ENCODE assay signal across 8 cellular contexts in genomic region chr5:178114325-178115135, GRCh38. TPM values are rescaled to one million over a fixed set of nuclear protein-coding genes. Genes with fewer than 3 reads are reported as not detected.
DNase-seq lines count a peak whose midpoint lies in the region; ATAC-seq, FAIRE-seq and TF ChIP-seq lines count a peak whose summit lies in the region.

No MANE protein-coding gene starts in this region.

- no peaks in the 10 kb centered on the region for H3K79me2 ChIP-seq in HepG2 (ENCODE audit: insufficient read depth, low read length)

- H3K9ac ChIP-seq in HepG2 (ENCODE audit: insufficient read depth, low read depth, low read length) = no peak overlapping the region

- ATAC-seq in body of pancreas (no peak), HepG2 (peak; percentile 33), GM19397 (IDR thresholded peaks at IDR 0.05; ENCODE audit: unreplicated experiment) (no peak), HG03135 (IDR thresholded peaks at IDR 0.05; ENCODE audit: unreplicated experiment) (no peak), GM19452 (IDR thresholded peaks at IDR 0.05; ENCODE audit: unreplicated experiment) (no peak)
- ATAC-seq in stimulated activated naive CD8-positive, alpha-beta T cell treated with anti-CD3 and anti-CD28 coated beads, Interleukin-15, amount 100 ng/mL, for 72 hours = peak; percentile 50

- intact Hi-C loops in body of pancreas (cut with DNase I) (no loop called here), HepG2 (cut with micrococcal nuclease; ENCODE audit: unreplicated experiment) (no loop called here)

- H3K9me3 ChIP-seq in body of pancreas (no peaks in the 10 kb centered on the region), HepG2 (ENCODE audit: low read length) (no peaks in the 10 kb centered on the region)

- no peak for TF ChIP-seq EP300 in HepG2 (IDR thresholded peaks at IDR 0.05; ENCODE audit: low read depth in 2 of 2, low read length in 2 of 2)
- no peak for TF ChIP-seq EP300 in HepG2 (CRISPR knock-in tag; IDR thresholded peaks at IDR 0.05; ENCODE audit: borderline replicate concordance)

- WGBS in body of pancreas, 2 donors = 13 to 20% methylated on average over 11 to 28 of the region's 28 CpGs
- 17% methylated on average over 10 of the region's 28 CpGs for WGBS in HepG2 (ENCODE audit: low lambda C conversion rate)

- H3K4me3 ChIP-seq in body of pancreas = no peak overlapping the region
- H3K4me3 ChIP-seq in HepG2 (replicated peaks in 1 of 3; ENCODE audit: insufficient read depth in 1 of 3, low read depth in 2 of 3, low read length in 3 of 3) = peak overlapping the region in 1 of 3 experiments; percentile 46; a peak in 1 of 6 replicates

- BruUV-seq in HepG2 (replicated peaks; lab: Mats Ljungman, UMichigan) = no TSS peak

- TF ChIP-seq CTCF in body of pancreas (IDR thresholded peaks at IDR 0.05) (no peak), HepG2 (CRISPR knock-in tag; IDR thresholded peaks at IDR 0.05) (no peak)

- DNase-seq in GM12891 (ENCODE audit: insufficient read length, low spot score) (no peak), RPMI8226 (peak; percentile 68), body of pancreas (peak in 3 of 4 donors; percentile 25 to 47 (median 40)), HepG2 (ENCODE audit: low spot score) (no peak)
- DNase-seq in stimulated activated naive CD8-positive, alpha-beta T cell treated with anti-CD3 and anti-CD28 coated beads, Interleukin-15, amount 100 ng/mL, for 72 hours = peak; percentile 48 to 58

- peaks cover 54% of the 10 kb centered on the region for H3K4me1 Mint-ChIP-seq in stimulated activated naive CD8-positive, alpha-beta T cell treated with anti-CD3 and anti-CD28 coated beads, Interleukin-15, amount 100 ng/mL, for 72 hours

- H3K36me3 ChIP-seq in body of pancreas (replicated peaks in 1 of 2; ENCODE audit: insufficient read depth in 1 of 2, low read depth in 2 of 2) (no peaks in the 10 kb centered on the region), HepG2 (replicated peaks in 1 of 2; ENCODE audit: control insufficient read depth in 1 of 2, insufficient read depth in 2 of 2, low read length in 2 of 2) (no peaks in the 10 kb centered on the region)

- no peak for TF ChIP-seq RAD21 in HepG2 (CRISPR knock-in tag; IDR thresholded peaks at IDR 0.05)

- no peaks in the 10 kb centered on the region for H3K27me3 Mint-ChIP-seq in stimulated activated naive CD8-positive, alpha-beta T cell treated with anti-CD3 and anti-CD28 coated beads, Interleukin-15, amount 100 ng/mL, for 72 hours

- TF ChIP-seq POLR2A in GM12891 (IDR thresholded peaks at IDR 0.05; ENCODE audit: low read depth, low read length) = no peak
- TF ChIP-seq POLR2A in body of pancreas (IDR thresholded peaks at IDR 0.05) = no peak
- TF ChIP-seq POLR2A in HepG2 (IDR thresholded peaks at IDR 0.05; ENCODE audit: insufficient read depth in 1 of 2, low read depth in 2 of 2, low read length in 2 of 2) = no peak

- in situ Hi-C loops in HepG2 (cut with HindIII; ENCODE audit: extremely low pct_ligation_motif_present, low pct_unique_long_range_greater_than_20kb) = no loop called here

- no peak overlapping the region for H3K27ac ChIP-seq in body of pancreas
- no peak overlapping the region for H3K27ac ChIP-seq in HepG2 (ENCODE audit: extremely low read length, insufficient read depth, low read length)

- H4K20me1 ChIP-seq in HepG2 (ENCODE audit: insufficient read depth, low read length) = no peaks in the 10 kb centered on the region

- H3K4me3 Mint-ChIP-seq in stimulated activated naive CD8-positive, alpha-beta T cell treated with anti-CD3 and anti-CD28 coated beads, Interleukin-15, amount 100 ng/mL, for 72 hours = peak overlapping the region; percentile 97 to 99

- FAIRE-seq in GM12891 (lab: Jason Lieb, UNC) (peak; percentile 77), HepG2 (lab: Jason Lieb, UNC) (no peak)

- H3K4me1 ChIP-seq in body of pancreas (peaks cover 15% of the 10 kb centered on the region), HepG2 (ENCODE audit: insufficient read depth, low read length) (peaks cover 15% of the 10 kb centered on the region)

- H2AFZ ChIP-seq in HepG2 (ENCODE audit: low read length) = no peak overlapping the region

- H3K27ac Mint-ChIP-seq in stimulated activated naive CD8-positive, alpha-beta T cell treated with anti-CD3 and anti-CD28 coated beads, Interleukin-15, amount 100 ng/mL, for 72 hours = peak overlapping the region; percentile 79 to 94

- POLR2A ChIA-PET in HepG2 (lab: Yijun Ruan, JAX) = no interaction called here

- CTCF ChIA-PET in HepG2 (lab: Yijun Ruan, JAX; ENCODE audit: low intra/inter-chr PET ratio, low total read pairs) = no interaction called here

- no peak overlapping the region for H3K4me2 ChIP-seq in HepG2 (ENCODE audit: low read depth, low read length)

- H3K27me3 ChIP-seq in body of pancreas = peaks cover 0 to 8% of the 10 kb centered on the region in 2 donors
- peaks cover 10 to 72% of the 10 kb centered on the region in 2 experiments for H3K27me3 ChIP-seq in HepG2 (ENCODE audit: control insufficient read depth in 1 of 2, insufficient read depth in 2 of 2, low read length in 2 of 2)

- no peaks in the 10 kb centered on the region for H3K9me3 Mint-ChIP-seq in stimulated activated naive CD8-positive, alpha-beta T cell treated with anti-CD3 and anti-CD28 coated beads, Interleukin-15, amount 100 ng/mL, for 72 hours

RNA-seq across cellular contexts. Expression of gene N4BP3, which starts 1.2 kb away (rescaled TPM):
- polyA plus RNA-seq in GM12891 (2012; ENCODE audit: low read depth, missing spikeins) = 3.8 TPM
- total RNA-seq in body of pancreas = 1 to 10 TPM in 1 of 2 donors, under 1 TPM in 1; 0.52 to 2.6 TPM
- total RNA-seq in HepG2 (2016; rRNA removed; fragmentation: Illumina TruSeq; extraction: Trizol) = not detected in 2 replicates
- not detected in 2 replicates for total RNA-seq in HepG2 (2016; cell fraction: cytosol; rRNA removed; fragmentation: Illumina TruSeq; extraction: Trizol; ENCODE audit: low read depth)
- total RNA-seq in HepG2 (2016; cell fraction: insoluble cytoplasmic fraction; rRNA removed; fragmentation: Illumina TruSeq; extraction: Trizol) = 0.02 TPM in 1 of 2 replicates, not detected in the other
- 0.03 TPM in 1 of 2 replicates, not detected in the other for total RNA-seq in HepG2 (2016; cell fraction: membrane; rRNA removed; fragmentation: Illumina TruSeq; extraction: Trizol)
- total RNA-seq in HepG2 (2016; cell fraction: nucleus; rRNA removed; fragmentation: Illumina TruSeq; extraction: Trizol) = not detected in 2 replicates
- 0.13 and 0.17 TPM in 2 replicates for polyA plus RNA-seq in HepG2 (2011; rRNA removed)
- 0.10 and 0.12 TPM in 2 replicates for polyA plus RNA-seq in HepG2 (2011; cell fraction: cytosol; rRNA removed)
- polyA plus RNA-seq in HepG2 (2011; cell fraction: nucleus; rRNA removed) = 0.42 and 0.43 TPM in 2 replicates
- 0.05 and 0.11 TPM in 2 replicates for polyA plus RNA-seq in HepG2 (2012)
- not detected in 2 replicates for polyA plus RNA-seq in HepG2 (2016; cell fraction: cytosol; fragmentation: Illumina TruSeq; extraction: Trizol; ENCODE audit: low read depth)
- not detected in 2 replicates for polyA plus RNA-seq in HepG2 (2016; cell fraction: insoluble cytoplasmic fraction; fragmentation: Illumina TruSeq; extraction: Trizol; ENCODE audit: low read depth)
- polyA plus RNA-seq in HepG2 (2016; cell fraction: membrane; fragmentation: Illumina TruSeq; extraction: Trizol; ENCODE audit: low read depth) = not detected in 2 replicates
- not detected in 2 replicates for polyA plus RNA-seq in HepG2 (2016; cell fraction: nucleus; fragmentation: Illumina TruSeq; extraction: Trizol; ENCODE audit: insufficient read depth, low read depth)
- 0.54 and 1.4 TPM in 2 replicates for polyA minus RNA-seq in HepG2 (2011; rRNA and poly(A)+ RNA removed; ENCODE audit: low replicate concordance)
- 0.20 TPM in 1 of 2 replicates, not detected in the other for polyA minus RNA-seq in HepG2 (2011; cell fraction: cytosol; rRNA and poly(A)+ RNA removed)
- polyA minus RNA-seq in HepG2 (2011; cell fraction: nucleus; rRNA and poly(A)+ RNA removed) = 0.26 and 0.62 TPM in 2 replicates

RNA-seq across cellular contexts. Expression of gene RMND5B, which starts 16.3 kb away (rescaled TPM):
- 21.7 TPM for polyA plus RNA-seq in GM12891 (2012; ENCODE audit: low read depth, missing spikeins)
- total RNA-seq in body of pancreas (10 to 100 TPM; 25.7 to 49.8 TPM), HepG2 (2016; rRNA removed; fragmentation: Illumina TruSeq; extraction: Trizol) (17.0 and 20.4 TPM in 2 replicates)
- total RNA-seq in HepG2 (2016; cell fraction: cytosol; rRNA removed; fragmentation: Illumina TruSeq; extraction: Trizol; ENCODE audit: low read depth) = 16.0 and 16.6 TPM in 2 replicates
- 15.7 and 18.0 TPM in 2 replicates for total RNA-seq in HepG2 (2016; cell fraction: insoluble cytoplasmic fraction; rRNA removed; fragmentation: Illumina TruSeq; extraction: Trizol)
- 32.2 and 33.7 TPM in 2 replicates for total RNA-seq in HepG2 (2016; cell fraction: membrane; rRNA removed; fragmentation: Illumina TruSeq; extraction: Trizol)
- total RNA-seq in HepG2 (2016; cell fraction: nucleus; rRNA removed; fragmentation: Illumina TruSeq; extraction: Trizol) = 12.1 and 14.2 TPM in 2 replicates
- 18.6 and 22.3 TPM in 2 replicates for polyA plus RNA-seq in HepG2 (2011; rRNA removed)
- 18.4 and 22.2 TPM in 2 replicates for polyA plus RNA-seq in HepG2 (2011; cell fraction: cytosol; rRNA removed)
- 33.6 and 34.2 TPM in 2 replicates for polyA plus RNA-seq in HepG2 (2011; cell fraction: nucleus; rRNA removed)
- polyA plus RNA-seq in HepG2 (2012) = 12.9 and 13.4 TPM in 2 replicates
- 23.3 and 26.2 TPM in 2 replicates for polyA plus RNA-seq in HepG2 (2016; cell fraction: cytosol; fragmentation: Illumina TruSeq; extraction: Trizol; ENCODE audit: low read depth)
- polyA plus RNA-seq in HepG2 (2016; cell fraction: insoluble cytoplasmic fraction; fragmentation: Illumina TruSeq; extraction: Trizol; ENCODE audit: low read depth) = 18.6 and 21.5 TPM in 2 replicates
- polyA plus RNA-seq in HepG2 (2016; cell fraction: membrane; fragmentation: Illumina TruSeq; extraction: Trizol; ENCODE audit: low read depth) = 30.9 and 32.3 TPM in 2 replicates
- polyA plus RNA-seq in HepG2 (2016; cell fraction: nucleus; fragmentation: Illumina TruSeq; extraction: Trizol; ENCODE audit: insufficient read depth, low read depth) = 26.3 TPM in 2 replicates
- 27.9 and 70.3 TPM in 2 replicates for polyA minus RNA-seq in HepG2 (2011; rRNA and poly(A)+ RNA removed; ENCODE audit: low replicate concordance)
- polyA minus RNA-seq in HepG2 (2011; cell fraction: cytosol; rRNA and poly(A)+ RNA removed) = 6.7 and 11.7 TPM in 2 replicates
- 15.2 and 20.8 TPM in 2 replicates for polyA minus RNA-seq in HepG2 (2011; cell fraction: nucleus; rRNA and poly(A)+ RNA removed)

RNA-seq across cellular contexts. Expression of gene NHP2, which starts 39.2 kb away (rescaled TPM):
- 273 TPM for polyA plus RNA-seq in GM12891 (2012; ENCODE audit: low read depth, missing spikeins)
- total RNA-seq in body of pancreas = 10 to 100 TPM; 63.9 to 80.2 TPM
- 96.1 and 113 TPM in 2 replicates for total RNA-seq in HepG2 (2016; rRNA removed; fragmentation: Illumina TruSeq; extraction: Trizol)
- total RNA-seq in HepG2 (2016; cell fraction: cytosol; rRNA removed; fragmentation: Illumina TruSeq; extraction: Trizol; ENCODE audit: low read depth) = 68.1 and 88.8 TPM in 2 replicates
- 97.1 and 114 TPM in 2 replicates for total RNA-seq in HepG2 (2016; cell fraction: insoluble cytoplasmic fraction; rRNA removed; fragmentation: Illumina TruSeq; extraction: Trizol)
- 84.9 and 113 TPM in 2 replicates for total RNA-seq in HepG2 (2016; cell fraction: membrane; rRNA removed; fragmentation: Illumina TruSeq; extraction: Trizol)
- 34.2 and 43.0 TPM in 2 replicates for total RNA-seq in HepG2 (2016; cell fraction: nucleus; rRNA removed; fragmentation: Illumina TruSeq; extraction: Trizol)
- 56.2 and 60.8 TPM in 2 replicates for polyA plus RNA-seq in HepG2 (2011; rRNA removed)
- polyA plus RNA-seq in HepG2 (2011; cell fraction: cytosol; rRNA removed) = 78.2 and 86.1 TPM in 2 replicates
- polyA plus RNA-seq in HepG2 (2011; cell fraction: nucleus; rRNA removed) = 29.3 and 29.5 TPM in 2 replicates
- polyA plus RNA-seq in HepG2 (2012) = 75.3 and 78.7 TPM in 2 replicates
- 93.8 and 147 TPM in 2 replicates for polyA plus RNA-seq in HepG2 (2016; cell fraction: cytosol; fragmentation: Illumina TruSeq; extraction: Trizol; ENCODE audit: low read depth)
- 159 and 169 TPM in 2 replicates for polyA plus RNA-seq in HepG2 (2016; cell fraction: insoluble cytoplasmic fraction; fragmentation: Illumina TruSeq; extraction: Trizol; ENCODE audit: low read depth)
- polyA plus RNA-seq in HepG2 (2016; cell fraction: membrane; fragmentation: Illumina TruSeq; extraction: Trizol; ENCODE audit: low read depth) = 102 and 133 TPM in 2 replicates
- polyA plus RNA-seq in HepG2 (2016; cell fraction: nucleus; fragmentation: Illumina TruSeq; extraction: Trizol; ENCODE audit: insufficient read depth, low read depth) = 79.3 and 81.0 TPM in 2 replicates
- 38.1 and 80.1 TPM in 2 replicates for polyA minus RNA-seq in HepG2 (2011; rRNA and poly(A)+ RNA removed; ENCODE audit: low replicate concordance)
- polyA minus RNA-seq in HepG2 (2011; cell fraction: cytosol; rRNA and poly(A)+ RNA removed) = 25.2 and 34.9 TPM in 2 replicates
- polyA minus RNA-seq in HepG2 (2011; cell fraction: nucleus; rRNA and poly(A)+ RNA removed) = 28.8 and 31.7 TPM in 2 replicates

Comparison
In these comparisons a context has a peak if more than half of its experiments do, and no peak if none do; other contexts are left out.
1. DNase-seq: peak in RPMI8226 (single experiment), body of pancreas (3 of 4) and stimulated activated naive CD8-positive, alpha-beta T cell treated with anti-CD3 and anti-CD28 coated beads, Interleukin-15, amount 100 ng/mL, for 72 hours (2 of 2); none in GM12891 (single experiment) and HepG2 (single experiment).
2. ATAC-seq: peak in HepG2 (single experiment) and stimulated activated naive CD8-positive, alpha-beta T cell treated with anti-CD3 and anti-CD28 coated beads, Interleukin-15, amount 100 ng/mL, for 72 hours (single experiment); none in body of pancreas (single experiment), GM19397 (single experiment), HG03135 (single experiment) and GM19452 (single experiment).